2 cellular contexts compared by ENCODE assay signal in the genomic region with DNA sequence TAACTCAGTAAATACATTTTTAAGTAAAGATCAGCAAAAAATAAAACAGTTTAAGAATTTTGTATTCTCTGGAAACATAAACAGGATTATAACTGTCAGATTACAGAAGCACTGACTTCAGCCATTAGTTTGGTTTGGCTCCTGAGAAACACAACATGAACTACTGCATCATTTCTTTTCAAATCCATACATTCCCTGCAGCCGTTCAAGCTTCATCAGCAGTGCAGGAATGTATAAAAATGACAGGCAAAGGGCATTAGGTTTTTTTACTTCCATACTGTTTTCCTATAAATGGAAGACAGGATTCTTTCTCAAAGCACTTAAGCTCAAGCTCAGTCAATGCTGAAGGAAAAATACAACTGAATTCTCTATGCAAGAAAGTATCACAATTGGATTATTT.
TF ChIP-seq lines count a peak whose summit lies in the region.

No MANE protein-coding gene starts in this region.

TF ChIP-seq in A549, 52 proteins besides CTCF, POLR2A, EP300 and RAD21 (continued from another document):
- TF ChIP-seq, protein P1, sequence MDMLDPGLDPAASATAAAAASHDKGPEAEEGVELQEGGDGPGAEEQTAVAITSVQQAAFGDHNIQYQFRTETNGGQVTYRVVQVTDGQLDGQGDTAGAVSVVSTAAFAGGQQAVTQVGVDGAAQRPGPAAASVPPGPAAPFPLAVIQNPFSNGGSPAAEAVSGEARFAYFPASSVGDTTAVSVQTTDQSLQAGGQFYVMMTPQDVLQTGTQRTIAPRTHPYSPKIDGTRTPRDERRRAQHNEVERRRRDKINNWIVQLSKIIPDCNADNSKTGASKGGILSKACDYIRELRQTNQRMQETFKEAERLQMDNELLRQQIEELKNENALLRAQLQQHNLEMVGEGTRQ (IDR thresholded peaks at IDR 0.05): no peak
- no peak for TF ChIP-seq NR3C1 (IDR thresholded peaks at IDR 0.05)
- TF ChIP-seq MYC (IDR thresholded peaks at IDR 0.05; ENCODE audit: borderline replicate concordance, low read length): no peak
- TF ChIP-seq, protein P2, sequence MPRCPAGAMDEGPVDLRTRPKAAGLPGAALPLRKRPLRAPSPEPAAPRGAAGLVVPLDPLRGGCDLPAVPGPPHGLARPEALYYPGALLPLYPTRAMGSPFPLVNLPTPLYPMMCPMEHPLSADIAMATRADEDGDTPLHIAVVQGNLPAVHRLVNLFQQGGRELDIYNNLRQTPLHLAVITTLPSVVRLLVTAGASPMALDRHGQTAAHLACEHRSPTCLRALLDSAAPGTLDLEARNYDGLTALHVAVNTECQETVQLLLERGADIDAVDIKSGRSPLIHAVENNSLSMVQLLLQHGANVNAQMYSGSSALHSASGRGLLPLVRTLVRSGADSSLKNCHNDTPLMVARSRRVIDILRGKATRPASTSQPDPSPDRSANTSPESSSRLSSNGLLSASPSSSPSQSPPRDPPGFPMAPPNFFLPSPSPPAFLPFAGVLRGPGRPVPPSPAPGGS (IDR thresholded peaks at IDR 0.05): no peak
- TF ChIP-seq PHF8 (IDR thresholded peaks at IDR 0.05; ENCODE audit: borderline replicate concordance, low read depth): no peak
- no peak for TF ChIP-seq MAZ (IDR thresholded peaks at IDR 0.05; ENCODE audit: borderline replicate concordance, low read depth, low read length)
- TF ChIP-seq CEBPB (IDR thresholded peaks at IDR 0.05): no peak

TF ChIP-seq in IMR-90, 13 proteins besides CTCF, POLR2A, EP300 and RAD21 (continued from another document):
- TF ChIP-seq CEBPB (IDR thresholded peaks at IDR 0.05; ENCODE audit: low read depth, low read length) (no peak), MAZ (IDR thresholded peaks at IDR 0.05; ENCODE audit: borderline replicate concordance, low read depth, low read length) (no peak)
- TF ChIP-seq, protein P3, sequence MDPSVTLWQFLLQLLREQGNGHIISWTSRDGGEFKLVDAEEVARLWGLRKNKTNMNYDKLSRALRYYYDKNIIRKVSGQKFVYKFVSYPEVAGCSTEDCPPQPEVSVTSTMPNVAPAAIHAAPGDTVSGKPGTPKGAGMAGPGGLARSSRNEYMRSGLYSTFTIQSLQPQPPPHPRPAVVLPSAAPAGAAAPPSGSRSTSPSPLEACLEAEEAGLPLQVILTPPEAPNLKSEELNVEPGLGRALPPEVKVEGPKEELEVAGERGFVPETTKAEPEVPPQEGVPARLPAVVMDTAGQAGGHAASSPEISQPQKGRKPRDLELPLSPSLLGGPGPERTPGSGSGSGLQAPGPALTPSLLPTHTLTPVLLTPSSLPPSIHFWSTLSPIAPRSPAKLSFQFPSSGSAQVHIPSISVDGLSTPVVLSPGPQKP (IDR thresholded peaks at IDR 0.05; ENCODE audit: borderline replicate concordance, low read depth, low read length): no peak
- TF ChIP-seq, protein P1 (IDR thresholded peaks at IDR 0.05; ENCODE audit: low read depth, low read length): no peak
